Comparison of ENCODE assay signal across 27 cellular contexts in the genomic region with DNA sequence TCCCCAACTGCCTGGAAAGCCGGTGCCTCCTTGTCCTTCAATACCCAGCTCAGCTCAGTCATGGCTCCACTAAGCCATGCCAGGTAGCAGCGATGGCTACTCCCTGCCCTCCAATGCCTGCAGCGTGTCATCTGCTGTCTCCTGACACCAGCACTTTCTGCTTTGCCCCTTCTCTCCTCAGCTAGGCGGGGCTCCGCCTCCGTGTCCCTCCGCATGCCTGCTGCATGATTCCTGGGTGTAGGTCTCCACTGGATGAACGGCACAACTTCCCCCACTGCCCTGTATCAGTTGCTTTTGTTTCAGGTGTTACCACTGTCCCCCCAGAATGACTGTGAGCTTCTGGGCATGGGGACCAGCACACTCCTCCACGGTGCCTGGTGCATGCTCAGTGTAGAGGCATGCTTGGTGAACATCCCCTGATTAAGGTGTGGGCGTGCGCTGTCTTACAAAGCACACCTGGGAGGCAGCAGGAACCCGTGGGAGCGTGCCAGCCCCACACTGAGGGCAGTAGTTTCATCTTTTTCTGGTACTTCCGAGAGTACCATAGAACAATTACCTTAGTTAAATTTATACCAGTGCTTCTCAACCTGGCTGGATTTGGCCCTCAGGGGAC.
DNase-seq lines count a peak whose midpoint lies in the region; ATAC-seq and TF ChIP-seq lines count a peak whose summit lies in the region.
"Had no signal": no experiment of that assay in that cellular context is flagged by ENCODE, and none has a peak within 500 bp of the region (broad histone marks: within the 10 kb centered on the region; RNA-seq: fewer than 3 reads in every experiment).

No MANE protein-coding gene starts in this region.

- H3K36me3 Mint-ChIP-seq in progenitor cell of endocrine pancreas (ENCODE audit: insufficient read depth) = no peaks in the 10 kb centered on the region
- H3K36me3 Mint-ChIP-seq in activated T-helper 17 cell treated with anti-CD3 and anti-CD28 coated beads, Interleukin-2, amount 50 U/mL, for 72 hours (ENCODE audit: low read depth) = no peaks in the 10 kb centered on the region
- H3K36me3 Mint-ChIP-seq: activated naive CD8-positive, alpha-beta T cell; neural progenitor cell had no signal

- no peaks in the 10 kb centered on the region for H3K9me3 ChIP-seq in PC-3 (ENCODE audit: low read length)
- H3K9me3 ChIP-seq: BLaER1, right lobe of liver, SJSA1, stomach had no signal

- H3K9ac ChIP-seq in PC-3 (ENCODE audit: low read length) = peak overlapping the region; percentile 62
- H3K9ac ChIP-seq: BLaER1, neural progenitor cell had no signal

- TSS peak; percentile 56 for BruUV-seq in PC-3 (replicated peaks; lab: Mats Ljungman, UMichigan)

- CTCF ChIA-PET in PC-3 (lab: Charles Lee) = interaction anchor here (0.7 to 1.3 kb wide), 2 partner anchors 11 to 211 kb away, joined by 3 to 9 read pairs; no protein-coding TSS in a partner anchor

- DNase-seq in G401 (ENCODE audit: low spot score) (peak; percentile 44), PC-3 (no peak), epithelial cell of prostate (ENCODE audit: low read depth, low spot score) (no peak), progenitor cell of endocrine pancreas (ENCODE audit: low spot score, unreplicated experiment) (no peak)
- DNase-seq: activated CD4-positive, alpha-beta T cell treated with anti-CD3 and anti-CD28 coated beads, Interleukin-2, amount 10 ng/mL, durations not matched to agents 24 days and 14 days; activated effector memory CD4-positive, alpha-beta T cell treated with Interleukin-2 at 50 U/mL for 16 hours; DMS79; effector memory CD4-positive, alpha-beta T cell; GDM1; glutamatergic neuron; Kasumi-1; left ventricle myocardium superior; NCI-H1436 treated with DMSO at 0.1 percent for 48 hours; posterior cingulate gyrus; right lobe of liver; T1000 had no signal

- H2AFZ ChIP-seq in PC-3 (ENCODE audit: low read length) = peak overlapping the region; percentile 47; the same call in 1 of the 2 replicates
- H2AFZ ChIP-seq: neural progenitor cell had no signal

- ATAC-seq in PC-3 = no peak
- ATAC-seq in HG03039 (IDR thresholded peaks at IDR 0.05; ENCODE audit: unreplicated experiment) = no peak
- ATAC-seq in activated T-helper 17 cell treated with anti-CD3 and anti-CD28 coated beads, Interleukin-2, amount 50 U/mL, for 72 hours (replicated peaks) = no peak
- no peak for ATAC-seq in HG03342 (IDR thresholded peaks at IDR 0.05; ENCODE audit: unreplicated experiment)
- ATAC-seq: HepG2, left ventricle myocardium superior had no signal

- in situ Hi-C loops in G401 (cut with HindIII; ENCODE audit: low sequenced_read_pairs) = no loop called here

- H3K4me2 ChIP-seq in PC-3 (ENCODE audit: low read length) = peak overlapping the region; percentile 76
- H3K4me2 ChIP-seq: neural progenitor cell had no signal

- peak overlapping the region; percentile 4 for H3K27ac Mint-ChIP-seq in progenitor cell of endocrine pancreas
- no peak overlapping the region for H3K27ac Mint-ChIP-seq in activated T-helper 17 cell treated with anti-CD3 and anti-CD28 coated beads, Interleukin-2, amount 50 U/mL, for 72 hours
- H3K27ac Mint-ChIP-seq: activated CD4-positive, alpha-beta T cell treated with anti-CD3 and anti-CD28 coated beads, Interleukin-2, amount 10 ng/mL, durations not matched to agents 24 days and 14 days; activated naive CD8-positive, alpha-beta T cell; neural progenitor cell had no signal

- H3K4me1 ChIP-seq in PC-3 (ENCODE audit: insufficient read depth, low read length) = peaks cover 62% of the 10 kb centered on the region
- H3K4me1 ChIP-seq: neural progenitor cell had no signal

- H3K36me3 ChIP-seq in PC-3 (ENCODE audit: low read depth, low read length) = no peaks in the 10 kb centered on the region
- H3K36me3 ChIP-seq: BLaER1, cardiac muscle cell, neural progenitor cell, right lobe of liver, SJSA1, stomach had no signal

- H3K27ac ChIP-seq in PC-3 (ENCODE audit: low read length) (peak overlapping the region; percentile 92), epithelial cell of prostate (peak overlapping the region; percentile 54)
- H3K27ac ChIP-seq: BLaER1, cardiac muscle cell, coronary artery, neural progenitor cell, right lobe of liver, SJSA1, stomach had no signal

- no peaks in the 10 kb centered on the region for H4K20me1 ChIP-seq in PC-3 (ENCODE audit: low read length)
- H4K20me1 ChIP-seq: BLaER1 had no signal

- POLR2A ChIA-PET in PC-3 (lab: Charles Lee; ENCODE audit: unreplicated experiment) = no interaction called here

- intact Hi-C loops in PC-3 (cut with micrococcal nuclease) = no loop called here

- H3K79me2 ChIP-seq in PC-3 (ENCODE audit: low read length) = no peaks in the 10 kb centered on the region

- H3K9me2 ChIP-seq in PC-3 (replicated peaks; ENCODE audit: low read length) = no peaks in the 10 kb centered on the region

- H3K4me3 ChIP-seq in PC-3 (ENCODE audit: low read length) = no peak overlapping the region
- H3K4me3 ChIP-seq: BLaER1, cardiac muscle cell, coronary artery, neural progenitor cell, right lobe of liver, SJSA1, stomach had no signal

- H3K4me3 Mint-ChIP-seq in progenitor cell of endocrine pancreas (ENCODE audit: low read depth) = no peak overlapping the region
- no peak overlapping the region for H3K4me3 Mint-ChIP-seq in activated T-helper 17 cell treated with anti-CD3 and anti-CD28 coated beads, Interleukin-2, amount 50 U/mL, for 72 hours
- H3K4me3 Mint-ChIP-seq: activated CD4-positive, alpha-beta T cell treated with anti-CD3 and anti-CD28 coated beads, Interleukin-2, amount 10 ng/mL, durations not matched to agents 24 days and 14 days; activated naive CD8-positive, alpha-beta T cell; neural progenitor cell had no signal

- H3K27me3 ChIP-seq in PC-3 (ENCODE audit: low read length) = no peaks in the 10 kb centered on the region
- H3K27me3 ChIP-seq: BLaER1, neural progenitor cell, right lobe of liver had no signal

- peaks cover 11% of the 10 kb centered on the region for H3K4me1 Mint-ChIP-seq in progenitor cell of endocrine pancreas (ENCODE audit: low read depth)
- no peaks in the 10 kb centered on the region for H3K4me1 Mint-ChIP-seq in activated T-helper 17 cell treated with anti-CD3 and anti-CD28 coated beads, Interleukin-2, amount 50 U/mL, for 72 hours
- H3K4me1 Mint-ChIP-seq: activated CD4-positive, alpha-beta T cell treated with anti-CD3 and anti-CD28 coated beads, Interleukin-2, amount 10 ng/mL, durations not matched to agents 24 days and 14 days had no signal

- H3K9me3 Mint-ChIP-seq in progenitor cell of endocrine pancreas (ENCODE audit: low read depth) = no peaks in the 10 kb centered on the region
- no peaks in the 10 kb centered on the region for H3K9me3 Mint-ChIP-seq in activated T-helper 17 cell treated with anti-CD3 and anti-CD28 coated beads, Interleukin-2, amount 50 U/mL, for 72 hours
- H3K9me3 Mint-ChIP-seq: activated CD4-positive, alpha-beta T cell treated with anti-CD3 and anti-CD28 coated beads, Interleukin-2, amount 10 ng/mL, durations not matched to agents 24 days and 14 days; neural progenitor cell had no signal

- H3F3A ChIP-seq in PC-3 (ENCODE audit: low read length, unreplicated experiment) = no peaks in the 10 kb centered on the region

- no peak for TF ChIP-seq CTCF in PC-3 (conservative IDR thresholded peaks at IDR 0.05; ENCODE audit: low read depth, low read length)
- TF ChIP-seq CTCF in progenitor cell of endocrine pancreas (IDR thresholded peaks at IDR 0.05; ENCODE audit: unreplicated experiment) = no peak

- H3K27me3 Mint-ChIP-seq in progenitor cell of endocrine pancreas = peaks cover 41% of the 10 kb centered on the region
- peaks cover 29% of the 10 kb centered on the region for H3K27me3 Mint-ChIP-seq in activated T-helper 17 cell treated with anti-CD3 and anti-CD28 coated beads, Interleukin-2, amount 50 U/mL, for 72 hours
